7 cellular contexts compared by ENCODE assay signal in the genomic region with DNA sequence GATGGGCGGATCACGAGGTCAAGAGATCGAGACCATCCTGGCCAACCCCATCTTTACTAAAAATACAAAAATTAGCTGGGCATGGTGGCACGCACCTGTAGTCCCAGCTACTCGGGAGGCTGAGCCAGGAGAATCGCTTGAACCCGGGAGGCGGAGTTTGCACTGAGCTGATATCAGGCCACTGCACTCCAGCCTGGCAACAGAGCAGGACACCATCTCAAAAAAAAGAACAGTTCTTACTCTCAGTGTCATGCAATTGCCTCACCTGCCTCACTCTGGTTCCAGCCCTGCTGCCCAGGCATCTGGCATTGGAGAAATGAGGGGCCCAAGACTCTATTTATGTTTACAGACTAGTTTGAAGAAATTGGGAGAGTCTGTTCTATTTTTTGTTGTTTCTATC. TPM values are rescaled to one million over a fixed set of nuclear protein-coding genes. Genes with fewer than 3 reads are reported as not detected.
DNase-seq lines count a peak whose midpoint lies in the region; ATAC-seq and TF ChIP-seq lines count a peak whose summit lies in the region.
"Not testable (repeated sequence)": the region's sequence is repeated elsewhere in the genome, so short reads cannot be mapped to it uniquely, and the experiment has no call there.

No MANE protein-coding gene starts in this region.

- intact Hi-C loops in activated CD4-positive, alpha-beta T cell treated with anti-CD3 and anti-CD28 coated beads for 36 hours (cut with DNase I, micrococcal nuclease) = not testable (repeated sequence)
- intact Hi-C loops in naive thymus-derived CD4-positive, alpha-beta T cell (cut with micrococcal nuclease) = loop anchor here in 1 of 2 donors (1.0 kb wide), 1 partner anchor 8 kb away; no protein-coding TSS in a partner anchor

- H3K36me3 ChIP-seq in KMS-11 (ENCODE audit: insufficient read depth); naive thymus-derived CD4-positive, alpha-beta T cell (ENCODE audit: control insufficient read depth in 2 of 3, insufficient read depth in 3 of 3, low read length in 3 of 3): not testable (repeated sequence)

- peak overlapping the region; percentile 84; the same call in 1 of the 2 replicates for H3K4me2 ChIP-seq in KMS-11

- H3K4me3 Mint-ChIP-seq in activated CD4-positive, alpha-beta T cell treated with anti-CD3 and anti-CD28 coated beads for 36 hours; activated naive CD8-positive, alpha-beta T cell treated with anti-CD3 and anti-CD28 coated beads, Interleukin-2, amount 50 U/mL, for 24 hours: not testable (repeated sequence)
- peak overlapping the region in 9 of 10 donors; percentile 12 to 96 (median 56) for H3K4me3 Mint-ChIP-seq in naive thymus-derived CD4-positive, alpha-beta T cell

- POLR2A ChIA-PET in activated CD4-positive, alpha-beta T cell treated with anti-CD3 and anti-CD28 coated beads for 36 hours (lab: Charles Lee) = interaction anchor here (2.2 to 2.8 kb wide), 2 partner anchors 23 to 27 kb away, joined by 20 to 28 read pairs; no protein-coding TSS in a partner anchor
- POLR2A ChIA-PET in naive thymus-derived CD4-positive, alpha-beta T cell (lab: Charles Lee) = interaction anchor here (0.8 to 10.1 kb wide), 8 partner anchors 11 to 64 kb away, joined by 3 to 375 read pairs (median 6); partner anchors contain the start of gene UBALD2

- not testable (repeated sequence) for H4K20me1 ChIP-seq in KMS-11 (ENCODE audit: insufficient read depth)

- peak overlapping the region; percentile 69 for H3K27ac Mint-ChIP-seq in activated CD4-positive, alpha-beta T cell treated with anti-CD3 and anti-CD28 coated beads for 36 hours
- peak overlapping the region; percentile 27 for H3K27ac Mint-ChIP-seq in activated naive CD8-positive, alpha-beta T cell treated with anti-CD3 and anti-CD28 coated beads, Interleukin-2, amount 50 U/mL, for 24 hours
- H3K27ac Mint-ChIP-seq in naive thymus-derived CD4-positive, alpha-beta T cell = peak overlapping the region; percentile 62 to 96 (median 89)

- TF ChIP-seq CTCF in KMS-11 (conservative IDR thresholded peaks at IDR 0.05; ENCODE audit: low read depth, low read length) = not testable (repeated sequence)

- peaks cover 71% of the 10 kb centered on the region for H3K4me1 ChIP-seq in KMS-11 (ENCODE audit: low read depth, poor library complexity, severe bottlenecking)
- peaks cover 22 to 56% of the 10 kb centered on the region in 2 donors for H3K4me1 ChIP-seq in naive thymus-derived CD4-positive, alpha-beta T cell (ENCODE audit: control insufficient read depth in 2 of 2, insufficient read depth in 2 of 2, low read length in 2 of 2)

- not testable (repeated sequence) for H3K36me3 Mint-ChIP-seq in activated CD4-positive, alpha-beta T cell treated with anti-CD3 and anti-CD28 coated beads for 36 hours (ENCODE audit: low read depth); activated naive CD8-positive, alpha-beta T cell treated with anti-CD3 and anti-CD28 coated beads, Interleukin-2, amount 50 U/mL, for 24 hours (ENCODE audit: low read depth); naive thymus-derived CD4-positive, alpha-beta T cell

- not testable (repeated sequence) for H2AFZ ChIP-seq in KMS-11 (ENCODE audit: low read depth)

- peak overlapping the region; percentile 89; the same call in 1 of the 2 replicates for H3K27ac ChIP-seq in KMS-11
- H3K27ac ChIP-seq in naive thymus-derived CD4-positive, alpha-beta T cell (ENCODE audit: low read depth, low read length) = peak overlapping the region; percentile 20

- H3K9me3 Mint-ChIP-seq in activated CD4-positive, alpha-beta T cell treated with anti-CD3 and anti-CD28 coated beads for 36 hours (ENCODE audit: low read depth); activated naive CD8-positive, alpha-beta T cell treated with anti-CD3 and anti-CD28 coated beads, Interleukin-2, amount 50 U/mL, for 24 hours; naive thymus-derived CD4-positive, alpha-beta T cell: not testable (repeated sequence)

- peaks cover 63% of the 10 kb centered on the region for H3K4me1 Mint-ChIP-seq in activated CD4-positive, alpha-beta T cell treated with anti-CD3 and anti-CD28 coated beads for 36 hours
- H3K4me1 Mint-ChIP-seq in activated naive CD8-positive, alpha-beta T cell treated with anti-CD3 and anti-CD28 coated beads, Interleukin-2, amount 50 U/mL, for 24 hours = peaks cover 67% of the 10 kb centered on the region
- peaks cover 36 to 78% (median 69%) of the 10 kb centered on the region in 7 donors for H3K4me1 Mint-ChIP-seq in naive thymus-derived CD4-positive, alpha-beta T cell

- not testable (repeated sequence) for H3K27me3 Mint-ChIP-seq in activated CD4-positive, alpha-beta T cell treated with anti-CD3 and anti-CD28 coated beads for 36 hours; activated naive CD8-positive, alpha-beta T cell treated with anti-CD3 and anti-CD28 coated beads, Interleukin-2, amount 50 U/mL, for 24 hours; naive thymus-derived CD4-positive, alpha-beta T cell

- H3K9ac ChIP-seq in KMS-11 = not testable (repeated sequence)

- H3K9me3 ChIP-seq in naive thymus-derived CD4-positive, alpha-beta T cell (ENCODE audit: control insufficient read depth in 2 of 3, low read length in 3 of 3) = not testable (repeated sequence)

- not testable (repeated sequence) for ATAC-seq in activated CD4-positive, alpha-beta T cell treated with anti-CD3 and anti-CD28 coated beads for 36 hours; activated naive CD8-positive, alpha-beta T cell treated with anti-CD3 and anti-CD28 coated beads, Interleukin-2, amount 50 U/mL, for 24 hours; naive thymus-derived CD4-positive, alpha-beta T cell

- not testable (repeated sequence) for H3K4me3 ChIP-seq in KMS-11 (IDR thresholded peaks at IDR 0.05; ENCODE audit: insufficient read depth, low read depth, low read length); naive thymus-derived CD4-positive, alpha-beta T cell (ENCODE audit: low read length)

- CTCF ChIA-PET in activated CD4-positive, alpha-beta T cell treated with anti-CD3 and anti-CD28 coated beads for 36 hours (lab: Charles Lee) = interaction anchor here (0.5 to 2.3 kb wide), 6 partner anchors 11 to 126 kb away, joined by 3 to 7 read pairs (median 4); no protein-coding TSS in a partner anchor
- CTCF ChIA-PET in naive thymus-derived CD4-positive, alpha-beta T cell (lab: Charles Lee) = interaction anchor here (0.9 kb wide), 1 partner anchor 43 kb away, joined by 3 read pairs; no protein-coding TSS in a partner anchor

- not testable (repeated sequence) for H3K79me2 ChIP-seq in KMS-11 (ENCODE audit: insufficient read depth, low read depth)

- H3K27me3 ChIP-seq in KMS-11 (ENCODE audit: insufficient read depth, low read depth); naive thymus-derived CD4-positive, alpha-beta T cell (ENCODE audit: control insufficient read depth in 2 of 2, insufficient read depth in 2 of 2, low read length in 2 of 2): not testable (repeated sequence)

- DNase-seq in activated CD4-positive, alpha-beta T cell treated with anti-CD3 and anti-CD28 coated beads for 36 hours; activated naive CD8-positive, alpha-beta T cell treated with anti-CD3 and anti-CD28 coated beads, Interleukin-2, amount 50 U/mL, for 24 hours; naive thymus-derived CD4-positive, alpha-beta T cell: not testable (repeated sequence)
- DNase-seq in activated CD8-positive, alpha-beta memory T cell treated with anti-CD3 and anti-CD28 coated beads for 24 hours = peak; percentile 37
- peak; percentile 22 for DNase-seq in activated effector memory CD4-positive, alpha-beta T cell treated with anti-CD3 and anti-CD28 coated beads, Interleukin-2, amount 50 U/mL, for 16 hours
- DNase-seq in stimulated activated CD8-positive, alpha-beta memory T cell treated with anti-CD3 and anti-CD28 coated beads, Interleukin-4, amount 100 ng/mL, for 48 hours = peak; percentile 18

RNA-seq across cellular contexts. Expression of gene RNF157, which starts 4.4 kb away (rescaled TPM):
- total RNA-seq in activated CD4-positive, alpha-beta T cell treated with anti-CD3 and anti-CD28 coated beads for 36 hours = 10 to 100 TPM; 24.0 to 39.4 TPM
- 10 to 100 TPM; 49.2 to 96.3 (median 50.8) TPM for total RNA-seq in naive thymus-derived CD4-positive, alpha-beta T cell
- polyA plus RNA-seq in naive thymus-derived CD4-positive, alpha-beta T cell = 10 to 100 TPM; 10.4 to 17.3 TPM

RNA-seq across cellular contexts. Expression of gene UBALD2, which starts 20.4 kb away (rescaled TPM):
- 100 to 1,000 TPM; 299 to 639 TPM for total RNA-seq in activated CD4-positive, alpha-beta T cell treated with anti-CD3 and anti-CD28 coated beads for 36 hours
- 100 to 1,000 TPM; 103 to 263 (median 241) TPM for total RNA-seq in naive thymus-derived CD4-positive, alpha-beta T cell
- polyA plus RNA-seq in naive thymus-derived CD4-positive, alpha-beta T cell = 10 to 100 TPM in 1 of 2 donors, 1 to 10 TPM in 1; 6.9 to 11.1 TPM

Comparison
In these comparisons a context has a peak if more than half of its experiments do, and no peak if none do; other contexts are left out.
1. H3K27ac Mint-ChIP-seq: peak in every context shown above with its lines; median percentile 89 in naive thymus-derived CD4-positive, alpha-beta T cell; 69 in activated CD4-positive, alpha-beta T cell treated with anti-CD3 and anti-CD28 coated beads for 36 hours; 27 in activated naive CD8-positive, alpha-beta T cell treated with anti-CD3 and anti-CD28 coated beads, Interleukin-2, amount 50 U/mL, for 24 hours.